Comparison of ENCODE assay signal across 25 cellular contexts in genomic region chr5:33957789-33958575, GRCh38. TPM values are rescaled to one million over a fixed set of nuclear protein-coding genes. Genes with fewer than 3 reads are reported as not detected.
DNase-seq lines count a peak whose midpoint lies in the region; ATAC-seq, FAIRE-seq and TF ChIP-seq lines count a peak whose summit lies in the region.
"Had no signal": no experiment of that assay in that cellular context is flagged by ENCODE, and none has a peak within 500 bp of the region (broad histone marks: within the 10 kb centered on the region; RNA-seq: fewer than 3 reads in every experiment).

No MANE protein-coding gene starts in this region.

- POLR2A ChIA-PET in K562 (lab: Yijun Ruan, JAX), result interaction anchor here (0.6 kb wide), 1 partner anchor 24 kb away, joined by 3 read pairs; no protein-coding TSS in a partner anchor
- POLR2A ChIA-PET in activated CD8-positive, alpha-beta T cell treated with anti-CD3 and anti-CD28 coated beads for 36 hours (lab: Charles Lee), result no interaction called here

- peaks cover 22% of the 10 kb centered on the region for H3K36me3 Mint-ChIP-seq in GM23338 (ENCODE audit: low read depth)
- H3K36me3 Mint-ChIP-seq in activated CD8-positive, alpha-beta T cell treated with anti-CD3 and anti-CD28 coated beads for 36 hours (ENCODE audit: low read depth), result no peaks in the 10 kb centered on the region
- H3K36me3 Mint-ChIP-seq: CD4-positive, CD25-positive, alpha-beta regulatory T cell had no signal

- no TSS peak for BruUV-seq in K562 (replicated peaks; lab: Mats Ljungman, UMichigan)

- TF ChIP-seq CTCF in GM23338 (conservative IDR thresholded peaks at IDR 0.05; ENCODE audit: low read depth in 2 of 2) (no peak), K562 (IDR thresholded peaks at IDR 0.05 in 2 of 3, conservative IDR thresholded peaks at IDR 0.05 in 1 of 3; ENCODE audit: insufficient read depth in 2 of 3, low read depth in 1 of 3, low read length in 3 of 3) (no peak), testis (IDR thresholded peaks at IDR 0.05) (no peak)
- no peak for TF ChIP-seq CTCF in activated CD8-positive, alpha-beta T cell treated with anti-CD3 and anti-CD28 coated beads for 36 hours (IDR thresholded peaks at IDR 0.05)

- peaks cover 15% of the 10 kb centered on the region for H3K4me1 ChIP-seq in GM23338 (ENCODE audit: insufficient read depth)
- H3K4me1 ChIP-seq in HUES64 (ENCODE audit: insufficient read depth, low read length), result peaks cover 20% of the 10 kb centered on the region
- no peaks in the 10 kb centered on the region for H3K4me1 ChIP-seq in K562 (replicated peaks in 1 of 2; ENCODE audit: control insufficient read depth in 2 of 2, insufficient read depth in 2 of 2, low read length in 2 of 2)
- H3K4me1 ChIP-seq in testis, result no peaks in the 10 kb centered on the region
- H3K4me1 ChIP-seq: BE2C had no signal

- intact Hi-C loops in K562 (cut with micrococcal nuclease) (no loop called here), testis (cut with DNase I; ENCODE audit: low total_unique reads) (no loop called here)
- intact Hi-C loops in activated CD8-positive, alpha-beta T cell treated with anti-CD3 and anti-CD28 coated beads for 36 hours (cut with micrococcal nuclease), result no loop called here

- 88% methylated on average over 1 of the region's 3 CpGs for WGBS in HUES64
- 2% methylated on average over 3 of the region's 3 CpGs for WGBS in K562 (ENCODE audit: insufficient coverage, low coverage, missing lambda C conversion rate)
- WGBS in testis, 2 donors, result 48 to 56% methylated on average over 3 of the region's 3 CpGs

- H3K79me2 ChIP-seq in GM23338 (replicated peaks; ENCODE audit: insufficient read depth) (no peaks in the 10 kb centered on the region), K562 (ENCODE audit: control insufficient read depth, insufficient read depth, low read length) (no peaks in the 10 kb centered on the region)

- TF ChIP-seq RAD21 in K562 (CRISPR knock-in tag; conservative IDR thresholded peaks at IDR 0.05 in 1 of 2, IDR thresholded peaks at IDR 0.05 in 1 of 2), result no peak

- no peak for FAIRE-seq in K562 (lab: Jason Lieb, UNC)
- FAIRE-seq: GM12878 had no signal

- H3K9me3 ChIP-seq in HUES64 (ENCODE audit: insufficient read depth, low read depth, low read length) (peaks cover 8% of the 10 kb centered on the region), K562 (replicated peaks; ENCODE audit: control insufficient read depth, insufficient read depth, low read depth, low read length) (no peaks in the 10 kb centered on the region), testis (no peaks in the 10 kb centered on the region)
- H3K9me3 ChIP-seq: BE2C had no signal

- DNase-seq in GM23338 (ENCODE audit: low spot score), result no peak
- DNase-seq in K562 (ENCODE audit: extremely low read depth in 1 of 4, low spot score in 3 of 4), result no peak
- peak; percentile 41 for DNase-seq in testis
- no peak for DNase-seq in activated effector memory CD4-positive, alpha-beta T cell treated with anti-CD3 and anti-CD28 coated beads, Interleukin-2, amount 50 U/mL, for 16 hours
- DNase-seq in cerebellar cortex (ENCODE audit: low spot score), result no peak
- DNase-seq in activated CD8-positive, alpha-beta T cell treated with anti-CD3 and anti-CD28 coated beads for 36 hours, result no peak
- DNase-seq: ACHN; BE2C; C1 segment of cervical spinal cord; CD4-positive, CD25-positive, alpha-beta regulatory T cell; CD8-positive, alpha-beta memory T cell; COR-L47; DMS 273 treated with DMSO at 0.1 percent for 48 hours; DMS53; DND-41; EL; HCEC 1CT; KBM-7 had no signal

- H4K20me1 ChIP-seq in GM23338 (replicated peaks; ENCODE audit: insufficient read depth) (no peaks in the 10 kb centered on the region), K562 (replicated peaks; ENCODE audit: control insufficient read depth, insufficient read depth, low read length) (no peaks in the 10 kb centered on the region)

- CTCF ChIA-PET in K562 (lab: Yijun Ruan, JAX; ENCODE audit: low intra/inter-chr PET ratio), result no interaction called here
- CTCF ChIA-PET in activated CD8-positive, alpha-beta T cell treated with anti-CD3 and anti-CD28 coated beads for 36 hours (lab: Charles Lee), result interaction anchor here (1.4 to 3.0 kb wide), 2 partner anchors 23 kb away, joined by 5 to 9 read pairs; partner anchors contain the start of gene RXFP3

- peak overlapping the region; percentile 32 for H3K27ac ChIP-seq in GM23338 (ENCODE audit: low read depth)
- H3K27ac ChIP-seq in HUES64 (ENCODE audit: low read depth, low read length), result peak overlapping the region; percentile 68
- no peak overlapping the region for H3K27ac ChIP-seq in K562 (ENCODE audit: extremely low read depth, low read depth, low read length)
- H3K27ac ChIP-seq in testis, result no peak overlapping the region
- H3K27ac ChIP-seq: HL-60 had no signal

- H3K9me2 ChIP-seq in GM23338 (ENCODE audit: insufficient read depth), result no peaks in the 10 kb centered on the region

- TF ChIP-seq EP300 in K562 (IDR thresholded peaks at IDR 0.05; ENCODE audit: low read length), result no peak

- H3K36me3 ChIP-seq in GM23338 (ENCODE audit: insufficient read depth) (0 out of 2 replicates have a peak, but pooled peaks cover 4% of the 10 kb centered on the region), HUES64 (ENCODE audit: insufficient read depth, low read length) (no peaks in the 10 kb centered on the region), K562 (ENCODE audit: control insufficient read depth, insufficient read depth, low read length) (no peaks in the 10 kb centered on the region), testis (ENCODE audit: low read depth, missing control alignments) (no peaks in the 10 kb centered on the region)
- H3K36me3 ChIP-seq: BE2C had no signal

- TF ChIP-seq POLR2A in K562 (conservative IDR thresholded peaks at IDR 0.05) (no peak), testis (IDR thresholded peaks at IDR 0.05) (no peak)

- no peak overlapping the region; the same call in 2 of the 3 replicates for H3K4me3 Mint-ChIP-seq in GM23338
- H3K4me3 Mint-ChIP-seq in activated CD8-positive, alpha-beta T cell treated with anti-CD3 and anti-CD28 coated beads for 36 hours, result no peak overlapping the region
- H3K4me3 Mint-ChIP-seq: CD4-positive, CD25-positive, alpha-beta regulatory T cell; CD8-positive, alpha-beta memory T cell had no signal

- H3K4me3 ChIP-seq in GM23338 (no peak overlapping the region), HUES64 (ENCODE audit: low read length) (no peak overlapping the region), K562 (no peak overlapping the region), testis (no peak overlapping the region)
- H3K4me3 ChIP-seq: GM12878 had no signal

- H2AFZ ChIP-seq in GM23338 (peak overlapping the region; percentile 67; the same call in 1 of the 2 replicates), K562 (ENCODE audit: low read depth, low read length) (no peak overlapping the region)

- H3K9me3 Mint-ChIP-seq in GM23338, result peaks cover 22% of the 10 kb centered on the region
- peaks cover 3% of the 10 kb centered on the region for H3K9me3 Mint-ChIP-seq in activated CD8-positive, alpha-beta T cell treated with anti-CD3 and anti-CD28 coated beads for 36 hours

- H3K9ac ChIP-seq in HUES64 (ENCODE audit: low read depth, low read length) (no peak overlapping the region), K562 (ENCODE audit: insufficient read depth in 1 of 2, low read depth in 2 of 2, low read length in 2 of 2) (no peak overlapping the region)

- ATAC-seq in GM23338 (peak; percentile 64), K562 (no peak)
- no peak for ATAC-seq in activated CD8-positive, alpha-beta T cell treated with anti-CD3 and anti-CD28 coated beads for 36 hours
- ATAC-seq: GM12878 had no signal

- no peaks in the 10 kb centered on the region for H3K9me1 ChIP-seq in K562 (ENCODE audit: control insufficient read depth, insufficient read depth, low read length)

- no peaks in the 10 kb centered on the region for H3K27me3 Mint-ChIP-seq in GM23338 (ENCODE audit: insufficient read depth, low read depth, poor library complexity)
- H3K27me3 Mint-ChIP-seq in activated CD8-positive, alpha-beta T cell treated with anti-CD3 and anti-CD28 coated beads for 36 hours, result peaks cover 8% of the 10 kb centered on the region

- H3K4me2 ChIP-seq in GM23338 (peak overlapping the region; percentile 27), K562 (ENCODE audit: insufficient read depth, low read length) (no peak overlapping the region)

- H3F3A ChIP-seq in GM23338 (replicated peaks; ENCODE audit: low read depth), result no peaks in the 10 kb centered on the region

- H3K27ac Mint-ChIP-seq in GM23338, result peak overlapping the region; percentile 89
- H3K27ac Mint-ChIP-seq in activated CD8-positive, alpha-beta T cell treated with anti-CD3 and anti-CD28 coated beads for 36 hours, result no peak overlapping the region
- H3K27ac Mint-ChIP-seq: CD4-positive, CD25-positive, alpha-beta regulatory T cell; CD8-positive, alpha-beta memory T cell had no signal

- in situ Hi-C loops in K562 (cut with MboI), result no loop called here

- H3K27me3 ChIP-seq in GM23338 (ENCODE audit: insufficient read depth), result no peaks in the 10 kb centered on the region
- H3K27me3 ChIP-seq in HUES64 (ENCODE audit: insufficient read depth, low read length), result no peaks in the 10 kb centered on the region
- no peaks in the 10 kb centered on the region for H3K27me3 ChIP-seq in K562 (ENCODE audit: control insufficient read depth in 2 of 2, insufficient read depth in 2 of 2, low read length in 2 of 2)
- no peaks in the 10 kb centered on the region for H3K27me3 ChIP-seq in testis

- H3K4me1 Mint-ChIP-seq in GM23338, result peaks cover 19% of the 10 kb centered on the region
- no peaks in the 10 kb centered on the region for H3K4me1 Mint-ChIP-seq in activated CD8-positive, alpha-beta T cell treated with anti-CD3 and anti-CD28 coated beads for 36 hours (ENCODE audit: low read depth)
- H3K4me1 Mint-ChIP-seq: CD4-positive, CD25-positive, alpha-beta regulatory T cell; CD8-positive, alpha-beta memory T cell had no signal

RNA-seq across cellular contexts. Expression of gene RXFP3, which starts 21.8 kb away (rescaled TPM):
- total RNA-seq in GM23338 (2014; rRNA removed; shearing (Covaris generic)), result 0.23 TPM in 1 of 2 replicates, not detected in the other
- polyA plus RNA-seq in GM23338 (2016; fragmentation: Nextera tagmentation; extraction: Ambion mirVana), result not detected in 2 replicates
- polyA plus RNA-seq in HUES64 (2013, experiment 1 of 2), result not detected
- not detected for polyA plus RNA-seq in HUES64 (2013, experiment 2 of 2)
- total RNA-seq in K562 (2011; cell fraction: chromatin; rRNA removed; ENCODE audit: low replicate concordance), result not detected in 2 replicates
- not detected in 2 replicates for total RNA-seq in K562 (2011; cell fraction: nucleolus; rRNA removed)
- total RNA-seq in K562 (2011; cell fraction: nucleoplasm; rRNA removed), result not detected in 2 replicates
- not detected in 2 replicates for total RNA-seq in K562 (2014; rRNA removed)
- total RNA-seq in K562 (2014; rRNA removed; fragmentation: Illumina TruSeq; extraction: Trizol), result not detected in 2 replicates
- total RNA-seq in K562 (2015; rRNA removed; fragmentation: Illumina TruSeq; extraction: Trizol), result not detected in 2 replicates
- not detected in 2 replicates for total RNA-seq in K562 (2021)
- not detected in 2 replicates for polyA plus RNA-seq in K562 (2011; rRNA removed)
- polyA plus RNA-seq in K562 (2011; cell fraction: cytosol; rRNA removed), result not detected in 2 replicates
- polyA plus RNA-seq in K562 (2011; cell fraction: nucleus; rRNA removed), result not detected in 2 replicates
- polyA plus RNA-seq in K562 (2012), result not detected in 2 replicates
- not detected in 2 replicates for polyA plus RNA-seq in K562 (2014; fragmentation: Illumina TruSeq; extraction: Trizol)
- not detected for polyA plus RNA-seq in K562 (2014; fragmentation: Nextera tagmentation; extraction: Ambion mirVana)
- not detected in 2 replicates for polyA plus RNA-seq in K562 (2014; rRNA removed)
- polyA minus RNA-seq in K562 (2011; rRNA and poly(A)+ RNA removed), result not detected in 2 replicates
- not detected in 2 replicates for polyA minus RNA-seq in K562 (2011; cell fraction: cytosol; rRNA and poly(A)+ RNA removed)
- not detected in 2 replicates for polyA minus RNA-seq in K562 (2011; cell fraction: nucleus; rRNA and poly(A)+ RNA removed)
- total RNA-seq in testis, result not detected
- polyA plus RNA-seq in testis (ENCODE audit: insufficient read depth, low read depth, low replicate concordance), result not detected
- not detected for total RNA-seq in activated CD8-positive, alpha-beta T cell treated with anti-CD3 and anti-CD28 coated beads for 36 hours
- total RNA-seq: A172; CD4-positive, CD25-positive, alpha-beta regulatory T cell; CD8-positive, alpha-beta memory T cell; G401; GM12878; H4 had no signal
- polyA plus RNA-seq: CD4-positive, CD25-positive, alpha-beta regulatory T cell; CD8-positive, alpha-beta memory T cell had no signal

RNA-seq across cellular contexts. Expression of gene SLC45A2, which starts 26.5 kb away (rescaled TPM):
- total RNA-seq in GM23338 (2014; rRNA removed; shearing (Covaris generic)), result not detected in 2 replicates
- polyA plus RNA-seq in GM23338 (2016; fragmentation: Nextera tagmentation; extraction: Ambion mirVana) (not detected in 2 replicates), K562 (2011; rRNA removed) (not detected in 2 replicates), K562 (2014; fragmentation: Illumina TruSeq; extraction: Trizol) (0.24 TPM in 1 of 2 replicates, not detected in the other), K562 (2014; fragmentation: Nextera tagmentation; extraction: Ambion mirVana) (under 1 TPM; 0.03 to 0.14 TPM), K562 (2014; rRNA removed) (0.26 and 0.29 TPM in 2 replicates), testis (ENCODE audit: insufficient read depth, low read depth, low replicate concordance) (2.0 TPM)
- not detected for polyA plus RNA-seq in HUES64 (2013, experiment 1 of 2)
- polyA plus RNA-seq in HUES64 (2013, experiment 2 of 2), result not detected
- not detected in 2 replicates for total RNA-seq in K562 (2011; cell fraction: chromatin; rRNA removed; ENCODE audit: low replicate concordance)
- 0.17 TPM in 1 of 2 replicates, not detected in the other for total RNA-seq in K562 (2011; cell fraction: nucleolus; rRNA removed)
- total RNA-seq in K562 (2011; cell fraction: nucleoplasm; rRNA removed), result not detected in 2 replicates
- total RNA-seq in K562 (2014; rRNA removed) (not detected in 2 replicates), K562 (2014; rRNA removed; fragmentation: Illumina TruSeq; extraction: Trizol) (0.06 TPM in 1 of 2 replicates, not detected in the other), K562 (2015; rRNA removed; fragmentation: Illumina TruSeq; extraction: Trizol) (0.23 and 0.25 TPM in 2 replicates), K562 (2021) (0.13 and 0.16 TPM in 2 replicates), testis (1 to 10 TPM in 1 of 2 donors, under 1 TPM in 1; 0.93 to 1.6 TPM)
- not detected in 2 replicates for polyA plus RNA-seq in K562 (2011; cell fraction: cytosol; rRNA removed)
- polyA plus RNA-seq in K562 (2011; cell fraction: nucleus; rRNA removed), result 0.04 and 0.13 TPM in 2 replicates
- polyA plus RNA-seq in K562 (2012), result 0.10 and 0.17 TPM in 2 replicates
- polyA minus RNA-seq in K562 (2011; rRNA and poly(A)+ RNA removed), result not detected in 2 replicates
- not detected in 2 replicates for polyA minus RNA-seq in K562 (2011; cell fraction: cytosol; rRNA and poly(A)+ RNA removed)
- polyA minus RNA-seq in K562 (2011; cell fraction: nucleus; rRNA and poly(A)+ RNA removed), result not detected in 2 replicates
- total RNA-seq in activated CD8-positive, alpha-beta T cell treated with anti-CD3 and anti-CD28 coated beads for 36 hours, result not detected
- total RNA-seq: A172; CD4-positive, CD25-positive, alpha-beta regulatory T cell; CD8-positive, alpha-beta memory T cell; H4; HT1080 had no signal
- polyA plus RNA-seq: CD4-positive, CD25-positive, alpha-beta regulatory T cell; CD8-positive, alpha-beta memory T cell had no signal

RNA-seq across cellular contexts. Expression of gene AMACR, which starts 49.9 kb away (rescaled TPM):
- 8.8 and 12.6 TPM in 2 replicates for total RNA-seq in GM23338 (2014; rRNA removed; shearing (Covaris generic))
- polyA plus RNA-seq in GM23338 (2016; fragmentation: Nextera tagmentation; extraction: Ambion mirVana) (6.7 and 7.0 TPM in 2 replicates), K562 (2011; rRNA removed) (3.9 and 4.2 TPM in 2 replicates), K562 (2014; fragmentation: Illumina TruSeq; extraction: Trizol) (3.5 and 3.8 TPM in 2 replicates), K562 (2014; fragmentation: Nextera tagmentation; extraction: Ambion mirVana) (under 1 TPM; 0.72 to 0.81 TPM), K562 (2014; rRNA removed) (4.1 and 5.0 TPM in 2 replicates), testis (ENCODE audit: insufficient read depth, low read depth, low replicate concordance) (12.1 TPM)
- 14.3 TPM for polyA plus RNA-seq in HUES64 (2013, experiment 1 of 2)
- 17.0 TPM for polyA plus RNA-seq in HUES64 (2013, experiment 2 of 2)
- total RNA-seq in K562 (2011; cell fraction: chromatin; rRNA removed; ENCODE audit: low replicate concordance), result 0.65 and 1.2 TPM in 2 replicates
- 0.66 and 1.3 TPM in 2 replicates for total RNA-seq in K562 (2011; cell fraction: nucleolus; rRNA removed)
- 0.95 and 1.3 TPM in 2 replicates for total RNA-seq in K562 (2011; cell fraction: nucleoplasm; rRNA removed)
- total RNA-seq in K562 (2014; rRNA removed) (2.2 and 3.5 TPM in 2 replicates), K562 (2014; rRNA removed; fragmentation: Illumina TruSeq; extraction: Trizol) (4.4 and 4.5 TPM in 2 replicates), K562 (2015; rRNA removed; fragmentation: Illumina TruSeq; extraction: Trizol) (2.1 and 4.0 TPM in 2 replicates), K562 (2021) (4.6 and 5.1 TPM in 2 replicates), testis (10 to 100 TPM in 1 of 2 donors, 1 to 10 TPM in 1; 6.9 to 12.6 TPM)
- 2.5 and 3.8 TPM in 2 replicates for polyA plus RNA-seq in K562 (2011; cell fraction: cytosol; rRNA removed)
- polyA plus RNA-seq in K562 (2011; cell fraction: nucleus; rRNA removed), result 0.98 and 1.6 TPM in 2 replicates
- polyA plus RNA-seq in K562 (2012), result 3.3 and 5.1 TPM in 2 replicates
- 3.8 and 4.9 TPM in 2 replicates for polyA minus RNA-seq in K562 (2011; rRNA and poly(A)+ RNA removed)
- polyA minus RNA-seq in K562 (2011; cell fraction: cytosol; rRNA and poly(A)+ RNA removed), result 1.3 and 3.0 TPM in 2 replicates
- 1.5 and 1.8 TPM in 2 replicates for polyA minus RNA-seq in K562 (2011; cell fraction: nucleus; rRNA and poly(A)+ RNA removed)
- 1 to 10 TPM; 6.5 to 7.7 TPM for total RNA-seq in activated CD8-positive, alpha-beta T cell treated with anti-CD3 and anti-CD28 coated beads for 36 hours

Comparison
In these comparisons a context has a peak if more than half of its experiments do, and no peak if none do; other contexts are left out.
1. H3K27ac ChIP-seq: peak in GM23338 (single experiment) and HUES64 (single experiment); none in K562 (single experiment) and testis (0 of 2).